ENCODE assay signal across 8 cellular contexts in the genomic region with DNA sequence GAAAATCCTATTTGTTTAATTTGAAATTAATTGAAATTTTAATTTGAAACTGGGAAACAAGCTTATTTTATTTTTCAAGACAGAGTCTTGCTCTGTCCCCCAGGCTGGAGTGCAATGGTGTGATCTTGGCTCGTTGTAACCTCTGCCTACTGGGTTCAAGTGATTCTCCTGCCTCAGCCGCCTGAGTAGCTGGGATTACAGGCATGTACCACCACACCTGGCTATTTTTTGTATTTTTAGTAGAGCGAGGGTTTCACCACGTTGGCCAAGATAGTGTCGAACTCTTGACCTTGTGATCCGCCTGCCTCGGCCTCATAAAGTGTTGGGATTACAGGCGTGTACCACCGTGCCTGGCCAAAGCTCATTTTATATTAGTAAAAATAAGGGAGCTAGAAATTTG. TPM values are rescaled to one million over a fixed set of nuclear protein-coding genes. Genes with fewer than 3 reads are reported as not detected.
DNase-seq lines count a peak whose midpoint lies in the region; ATAC-seq and TF ChIP-seq lines count a peak whose summit lies in the region.

No MANE protein-coding gene starts in this region.

- ATAC-seq in upper lobe of right lung = no peak

- TF ChIP-seq CTCF in cardiac muscle cell (IDR thresholded peaks at IDR 0.05; ENCODE audit: low read depth, low read length) (no peak), MCF 10A (IDR thresholded peaks at IDR 0.05; ENCODE audit: unreplicated experiment) (no peak), mesothelial cell of epicardium (IDR thresholded peaks at IDR 0.05; ENCODE audit: unreplicated experiment) (no peak), upper lobe of right lung (IDR thresholded peaks at IDR 0.05) (no peak)

- H3K27me3 ChIP-seq in cardiac muscle cell (no peaks in the 10 kb centered on the region), upper lobe of right lung (no peaks in the 10 kb centered on the region)

- POLR2A ChIA-PET in MCF 10A (lab: Yijun Ruan, JAX) = interaction anchor here (0.7 to 10.8 kb wide), 12 partner anchors 11 to 175 kb away, joined by 3 to 211 read pairs (median 10); a partner anchor contains a TSS

- intact Hi-C loops in cardiac septum (cut with DNase I) (no loop called here), MCF 10A (cut with micrococcal nuclease) (loop anchor here (5.0 kb wide), 1 partner anchor 156 kb away; a partner anchor contains a TSS), upper lobe of right lung (cut with DNase I) (no loop called here)

- H3K4me3 ChIP-seq in cardiac muscle cell (peak overlapping the region; percentile 94), upper lobe of right lung (peak overlapping the region; percentile 99)

- H3K36me3 ChIP-seq in cardiac muscle cell (peaks cover 65% of the 10 kb centered on the region), upper lobe of right lung (peaks cover 69% of the 10 kb centered on the region)

- BruUV-seq in MCF 10A (replicated peaks; lab: Mats Ljungman, UMichigan) = no TSS peak

- H3K27ac Mint-ChIP-seq in MCF 10A (ENCODE audit: low read depth, unreplicated experiment) (peak overlapping the region; percentile 87), mesothelial cell of epicardium (peak overlapping the region; percentile 55)

- H3K27me3 Mint-ChIP-seq in MCF 10A (ENCODE audit: insufficient read depth, unreplicated experiment) (no peaks in the 10 kb centered on the region), mesothelial cell of epicardium (ENCODE audit: low read depth) (no peaks in the 10 kb centered on the region)

- peak overlapping the region; percentile 18 for H3K27ac ChIP-seq in cardiac muscle cell
- H3K27ac ChIP-seq in upper lobe of right lung = no peak overlapping the region

- H3K4me1 ChIP-seq in cardiac muscle cell (ENCODE audit: low read depth) = peaks cover 33% of the 10 kb centered on the region
- peaks cover 61% of the 10 kb centered on the region for H3K4me1 ChIP-seq in upper lobe of right lung

- H3K9me3 Mint-ChIP-seq in MCF 10A (ENCODE audit: unreplicated experiment) = no peaks in the 10 kb centered on the region
- no peaks in the 10 kb centered on the region for H3K9me3 Mint-ChIP-seq in mesothelial cell of epicardium

- CTCF ChIA-PET in MCF 10A (lab: Yijun Ruan, JAX) = interaction anchor here (0.6 to 3.7 kb wide), 7 partner anchors 9 to 254 kb away, joined by 3 to 22 read pairs (median 3); no protein-coding TSS in a partner anchor

- H3K9me3 ChIP-seq in cardiac muscle cell (ENCODE audit: low read depth) (no peaks in the 10 kb centered on the region), upper lobe of right lung (no peaks in the 10 kb centered on the region)

- peak overlapping the region; percentile 84 for H3K4me3 Mint-ChIP-seq in MCF 10A (ENCODE audit: unreplicated experiment)
- peak overlapping the region; percentile 95 for H3K4me3 Mint-ChIP-seq in mesothelial cell of epicardium

- DNase-seq in cardiac muscle cell (ENCODE audit: low read depth in 1 of 2, low spot score in 1 of 2) = no peak
- no peak for DNase-seq in cardiac septum (ENCODE audit: low spot score)
- DNase-seq in MCF 10A (ENCODE audit: unreplicated experiment) = no peak
- no peak for DNase-seq in mesothelial cell of epicardium (ENCODE audit: low spot score in 2 of 2, unreplicated experiment in 2 of 2)
- DNase-seq in upper lobe of right lung = peak; percentile 18
- DNase-seq in NCI-H2196 treated with DMSO at 0.1 percent for 48 hours (lab: John Stamatoyannopoulos, UW; ENCODE audit: unreplicated experiment) = no peak
- DNase-seq in NCI-H2029 (lab: John Stamatoyannopoulos, UW) = no peak
- no peak for DNase-seq in OCI-M1 (lab: John Stamatoyannopoulos, UW)

- H3K4me1 Mint-ChIP-seq in MCF 10A (ENCODE audit: insufficient read depth, unreplicated experiment) (peaks cover 32% of the 10 kb centered on the region), mesothelial cell of epicardium (peaks cover 53% of the 10 kb centered on the region)

- H3K36me3 Mint-ChIP-seq in MCF 10A (ENCODE audit: insufficient read depth, unreplicated experiment) (peaks cover 96% of the 10 kb centered on the region), mesothelial cell of epicardium (peaks cover 36% of the 10 kb centered on the region)

RNA-seq across cellular contexts. Expression of a gene that starts 4.2 kb away (rescaled TPM):
- total RNA-seq in cardiac muscle cell (122 and 127 TPM in 2 replicates), cardiac septum (148 TPM), MCF 10A (2022) (364 and 479 TPM in 2 replicates), mesothelial cell of epicardium (404 to 411 TPM (median 407 TPM) in 3 replicates), upper lobe of right lung (169 TPM)
- polyA plus RNA-seq in cardiac muscle cell = 160 and 184 TPM in 2 replicates

RNA-seq across cellular contexts. Expression of a gene that starts 51.0 kb away (rescaled TPM):
- total RNA-seq in cardiac muscle cell = 16.6 and 17.1 TPM in 2 replicates
- 22.5 and 35.3 TPM in 2 replicates for polyA plus RNA-seq in cardiac muscle cell
- 31.6 TPM for total RNA-seq in cardiac septum
- total RNA-seq in MCF 10A (2022) = 16.8 and 20.0 TPM in 2 replicates
- total RNA-seq in mesothelial cell of epicardium = 46.3 to 47.8 TPM (median 47.7 TPM) in 3 replicates
- total RNA-seq in upper lobe of right lung = 27.8 TPM
